Comparison of ENCODE assay signal across 1 cellular context in genomic region chr1:62386351-62387121, GRCh38.
TF ChIP-seq lines count a peak whose summit lies in the region.

No MANE protein-coding gene starts in this region.

TF ChIP-seq in HEK293, 187 proteins besides CTCF, POLR2A, EP300 and RAD21 (continued from another document and continues in another):
- TF ChIP-seq ZNF221 (tag by site-specific recombination; IDR thresholded peaks at IDR 0.05; ENCODE audit: borderline replicate concordance) (no peak), ZNF155 (tag by site-specific recombination; IDR thresholded peaks at IDR 0.05) (no peak), ZNF266 (tag by site-specific recombination; IDR thresholded peaks at IDR 0.05; ENCODE audit: low read depth) (no peak), ZNF138 (tag by site-specific recombination; IDR thresholded peaks at IDR 0.05; ENCODE audit: borderline replicate concordance) (no peak), ZNF571 (tag by site-specific recombination; IDR thresholded peaks at IDR 0.05) (no peak), HOXA7 (CRISPR knock-in tag; IDR thresholded peaks at IDR 0.05; ENCODE audit: borderline replicate concordance) (no peak), KLF9 (tag by site-specific recombination; IDR thresholded peaks at IDR 0.05; ENCODE audit: low read depth) (0 out of 2 replicates have a peak, but pooled peaks have one; percentile 2), BCL11A (tag by site-specific recombination; IDR thresholded peaks at IDR 0.05; ENCODE audit: low read depth) (no peak), ZNF175 (tag by site-specific recombination; IDR thresholded peaks at IDR 0.05) (no peak), ZNF473 (tag by site-specific recombination; IDR thresholded peaks at IDR 0.05) (no peak), KLF16 (tag by site-specific recombination; IDR thresholded peaks at IDR 0.05) (0 out of 2 replicates have a peak, but pooled peaks have one; percentile 43), ZNF416 (tag by site-specific recombination; IDR thresholded peaks at IDR 0.05) (no peak), SCRT2 (tag by site-specific recombination; IDR thresholded peaks at IDR 0.05) (no peak), ZNF24 (tag by site-specific recombination; IDR thresholded peaks at IDR 0.05) (peak; percentile 64), OSR2 (tag by site-specific recombination; IDR thresholded peaks at IDR 0.05) (peak; percentile 70), ZNF26 (tag by site-specific recombination; IDR thresholded peaks at IDR 0.05) (no peak), MZF1 (tag by site-specific recombination; IDR thresholded peaks at IDR 0.05; ENCODE audit: borderline replicate concordance) (no peak), PRDM2 (tag by site-specific recombination; IDR thresholded peaks at IDR 0.05; ENCODE audit: borderline replicate concordance) (no peak), TRIM28 (IDR thresholded peaks at IDR 0.05; ENCODE audit: borderline replicate concordance, low read length) (peak; percentile 69; the same call in 1 of the 2 replicates), ZNF610 (tag by site-specific recombination; IDR thresholded peaks at IDR 0.05; ENCODE audit: borderline replicate concordance) (0 out of 2 replicates have a peak, but pooled peaks have one; percentile 16), GLIS2 (tag by site-specific recombination; IDR thresholded peaks at IDR 0.05) (no peak), ZNF341 (tag by site-specific recombination; IDR thresholded peaks at IDR 0.05; ENCODE audit: low read depth) (no peak), ZNF391 (tag by site-specific recombination; IDR thresholded peaks at IDR 0.05; ENCODE audit: borderline replicate concordance, low read depth) (no peak), KLF8 (tag by site-specific recombination; IDR thresholded peaks at IDR 0.05) (0 out of 2 replicates have a peak, but pooled peaks have one; percentile 55), ZSCAN30 (tag by site-specific recombination; IDR thresholded peaks at IDR 0.05) (peak; percentile 62; the same call in 1 of the 2 replicates), ZNF292 (tag by site-specific recombination; IDR thresholded peaks at IDR 0.05; ENCODE audit: borderline replicate concordance, low read depth) (no peak), ZNF549 (tag by site-specific recombination; IDR thresholded peaks at IDR 0.05) (no peak; the same call in 1 of the 2 replicates), ZNF214 (tag by site-specific recombination; IDR thresholded peaks at IDR 0.05; ENCODE audit: borderline replicate concordance) (no peak), ZNF398 (tag by site-specific recombination; IDR thresholded peaks at IDR 0.05) (peak; percentile 52), ZBTB48 (tag by site-specific recombination; IDR thresholded peaks at IDR 0.05) (no peak)
- TF ChIP-seq, protein P1, sequence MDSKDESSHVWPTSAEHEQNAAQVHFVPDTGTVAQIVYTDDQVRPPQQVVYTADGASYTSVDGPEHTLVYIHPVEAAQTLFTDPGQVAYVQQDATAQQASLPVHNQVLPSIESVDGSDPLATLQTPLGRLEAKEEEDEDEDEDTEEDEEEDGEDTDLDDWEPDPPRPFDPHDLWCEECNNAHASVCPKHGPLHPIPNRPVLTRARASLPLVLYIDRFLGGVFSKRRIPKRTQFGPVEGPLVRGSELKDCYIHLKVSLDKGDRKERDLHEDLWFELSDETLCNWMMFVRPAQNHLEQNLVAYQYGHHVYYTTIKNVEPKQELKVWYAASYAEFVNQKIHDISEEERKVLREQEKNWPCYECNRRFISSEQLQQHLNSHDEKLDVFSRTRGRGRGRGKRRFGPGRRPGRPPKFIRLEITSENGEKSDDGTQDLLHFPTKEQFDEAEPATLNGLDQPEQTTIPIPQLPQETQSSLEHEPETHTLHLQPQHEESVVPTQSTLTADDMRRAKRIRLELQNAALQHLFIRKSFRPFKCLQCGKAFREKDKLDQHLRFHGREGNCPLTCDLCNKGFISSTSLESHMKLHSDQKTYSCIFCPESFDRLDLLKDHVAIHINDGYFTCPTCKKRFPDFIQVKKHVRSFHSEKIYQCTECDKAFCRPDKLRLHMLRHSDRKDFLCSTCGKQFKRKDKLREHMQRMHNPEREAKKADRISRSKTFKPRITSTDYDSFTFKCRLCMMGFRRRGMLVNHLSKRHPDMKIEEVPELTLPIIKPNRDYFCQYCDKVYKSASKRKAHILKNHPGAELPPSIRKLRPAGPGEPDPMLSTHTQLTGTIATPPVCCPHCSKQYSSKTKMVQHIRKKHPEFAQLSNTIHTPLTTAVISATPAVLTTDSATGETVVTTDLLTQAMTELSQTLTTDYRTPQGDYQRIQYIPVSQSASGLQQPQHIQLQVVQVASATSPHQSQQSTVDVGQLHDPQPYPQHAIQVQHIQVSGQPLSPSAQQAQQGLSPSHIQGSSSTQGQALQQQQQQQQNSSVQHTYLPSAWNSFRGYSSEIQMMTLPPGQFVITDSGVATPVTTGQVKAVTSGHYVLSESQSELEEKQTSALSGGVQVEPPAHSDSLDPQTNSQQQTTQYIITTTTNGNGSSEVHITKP (tag by site-specific recombination; IDR thresholded peaks at IDR 0.05), result peak; percentile 51
- TF ChIP-seq, protein P2, sequence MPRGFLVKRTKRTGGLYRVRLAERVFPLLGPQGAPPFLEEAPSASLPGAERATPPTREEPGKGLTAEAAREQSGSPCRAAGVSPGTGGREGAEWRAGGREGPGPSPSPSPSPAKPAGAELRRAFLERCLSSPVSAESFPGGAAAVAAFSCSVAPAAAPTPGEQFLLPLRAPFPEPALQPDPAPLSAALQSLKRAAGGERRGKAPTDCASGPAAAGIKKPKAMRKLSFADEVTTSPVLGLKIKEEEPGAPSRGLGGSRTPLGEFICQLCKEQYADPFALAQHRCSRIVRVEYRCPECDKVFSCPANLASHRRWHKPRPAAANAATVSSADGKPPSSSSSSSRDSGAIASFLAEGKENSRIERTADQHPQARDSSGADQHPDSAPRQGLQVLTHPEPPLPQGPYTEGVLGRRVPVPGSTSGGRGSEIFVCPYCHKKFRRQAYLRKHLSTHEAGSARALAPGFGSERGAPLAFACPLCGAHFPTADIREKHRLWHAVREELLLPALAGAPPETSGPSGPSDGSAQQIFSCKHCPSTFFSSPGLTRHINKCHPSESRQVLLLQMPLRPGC (tag by site-specific recombination; IDR thresholded peaks at IDR 0.05), result no peak
- TF ChIP-seq, protein P3, sequence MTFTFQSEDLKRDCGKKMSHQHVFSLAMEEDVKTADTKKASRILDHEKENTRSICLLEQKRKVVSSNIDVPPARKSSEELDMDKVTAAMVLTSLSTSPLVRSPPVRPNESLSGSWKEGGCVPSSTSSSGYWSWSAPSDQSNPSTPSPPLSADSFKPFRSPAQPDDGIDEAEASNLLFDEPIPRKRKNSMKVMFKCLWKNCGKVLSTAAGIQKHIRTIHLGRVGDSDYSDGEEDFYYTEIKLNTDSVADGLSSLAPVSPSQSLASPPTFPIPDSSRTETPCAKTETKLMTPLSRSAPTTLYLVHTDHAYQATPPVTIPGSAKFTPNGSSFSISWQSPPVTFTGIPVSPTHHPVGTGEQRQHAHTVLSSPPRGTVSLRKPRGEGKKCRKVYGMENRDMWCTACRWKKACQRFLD (tag by site-specific recombination; IDR thresholded peaks at IDR 0.05), result no peak
- TF ChIP-seq, protein P4, sequence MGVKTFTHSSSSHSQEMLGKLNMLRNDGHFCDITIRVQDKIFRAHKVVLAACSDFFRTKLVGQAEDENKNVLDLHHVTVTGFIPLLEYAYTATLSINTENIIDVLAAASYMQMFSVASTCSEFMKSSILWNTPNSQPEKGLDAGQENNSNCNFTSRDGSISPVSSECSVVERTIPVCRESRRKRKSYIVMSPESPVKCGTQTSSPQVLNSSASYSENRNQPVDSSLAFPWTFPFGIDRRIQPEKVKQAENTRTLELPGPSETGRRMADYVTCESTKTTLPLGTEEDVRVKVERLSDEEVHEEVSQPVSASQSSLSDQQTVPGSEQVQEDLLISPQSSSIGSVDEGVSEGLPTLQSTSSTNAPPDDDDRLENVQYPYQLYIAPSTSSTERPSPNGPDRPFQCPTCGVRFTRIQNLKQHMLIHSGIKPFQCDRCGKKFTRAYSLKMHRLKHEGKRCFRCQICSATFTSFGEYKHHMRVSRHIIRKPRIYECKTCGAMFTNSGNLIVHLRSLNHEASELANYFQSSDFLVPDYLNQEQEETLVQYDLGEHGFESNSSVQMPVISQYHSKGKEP (tag by site-specific recombination; IDR thresholded peaks at IDR 0.05), result peak; percentile 85
- TF ChIP-seq, protein P5, sequence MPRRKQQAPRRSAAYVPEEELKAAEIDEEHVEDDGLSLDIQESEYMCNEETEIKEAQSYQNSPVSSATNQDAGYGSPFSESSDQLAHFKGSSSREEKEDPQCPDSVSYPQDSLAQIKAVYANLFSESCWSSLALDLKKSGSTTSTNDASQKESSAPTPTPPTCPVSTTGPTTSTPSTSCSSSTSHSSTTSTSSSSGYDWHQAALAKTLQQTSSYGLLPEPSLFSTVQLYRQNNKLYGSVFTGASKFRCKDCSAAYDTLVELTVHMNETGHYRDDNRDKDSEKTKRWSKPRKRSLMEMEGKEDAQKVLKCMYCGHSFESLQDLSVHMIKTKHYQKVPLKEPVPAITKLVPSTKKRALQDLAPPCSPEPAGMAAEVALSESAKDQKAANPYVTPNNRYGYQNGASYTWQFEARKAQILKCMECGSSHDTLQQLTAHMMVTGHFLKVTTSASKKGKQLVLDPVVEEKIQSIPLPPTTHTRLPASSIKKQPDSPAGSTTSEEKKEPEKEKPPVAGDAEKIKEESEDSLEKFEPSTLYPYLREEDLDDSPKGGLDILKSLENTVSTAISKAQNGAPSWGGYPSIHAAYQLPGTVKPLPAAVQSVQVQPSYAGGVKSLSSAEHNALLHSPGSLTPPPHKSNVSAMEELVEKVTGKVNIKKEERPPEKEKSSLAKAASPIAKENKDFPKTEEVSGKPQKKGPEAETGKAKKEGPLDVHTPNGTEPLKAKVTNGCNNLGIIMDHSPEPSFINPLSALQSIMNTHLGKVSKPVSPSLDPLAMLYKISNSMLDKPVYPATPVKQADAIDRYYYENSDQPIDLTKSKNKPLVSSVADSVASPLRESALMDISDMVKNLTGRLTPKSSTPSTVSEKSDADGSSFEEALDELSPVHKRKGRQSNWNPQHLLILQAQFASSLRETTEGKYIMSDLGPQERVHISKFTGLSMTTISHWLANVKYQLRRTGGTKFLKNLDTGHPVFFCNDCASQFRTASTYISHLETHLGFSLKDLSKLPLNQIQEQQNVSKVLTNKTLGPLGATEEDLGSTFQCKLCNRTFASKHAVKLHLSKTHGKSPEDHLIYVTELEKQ (tag by site-specific recombination; IDR thresholded peaks at IDR 0.05; ENCODE audit: borderline replicate concordance), result peak; percentile 68; the same call in 1 of the 2 replicates
